In genomic region chr11:111283945-111284481, GRCh38 we compare ENCODE assay signal across 11 cellular contexts. TPM values are rescaled to one million over a fixed set of nuclear protein-coding genes. Genes with fewer than 3 reads are reported as not detected.
DNase-seq lines count a peak whose midpoint lies in the region; ATAC-seq, FAIRE-seq and TF ChIP-seq lines count a peak whose summit lies in the region.
"Had no signal": no experiment of that assay in that cellular context is flagged by ENCODE, and none has a peak within 500 bp of the region (broad histone marks: within the 10 kb centered on the region; RNA-seq: fewer than 3 reads in every experiment).

No MANE protein-coding gene starts in this region.

- 0 out of 4 replicates have a peak, but pooled peaks of 1 of the 2 experiments have one; percentile 0 for TF ChIP-seq CTCF in GM23338 (conservative IDR thresholded peaks at IDR 0.05; ENCODE audit: low read depth in 2 of 2)
- TF ChIP-seq CTCF in WTC11 (IDR thresholded peaks at IDR 0.05), result no peak

- peak; percentile 36 for DNase-seq in GM23338 (ENCODE audit: low spot score)
- no peak for DNase-seq in WTC11 (ENCODE audit: low spot score)
- peak; percentile 83 for DNase-seq in iris pigment epithelial cell (ENCODE audit: low read depth)
- DNase-seq in small intestine, result peak; percentile 43
- DNase-seq in H4 (ENCODE audit: low spot score), result no peak
- no peak for DNase-seq in activated CD8-positive, alpha-beta memory T cell treated with anti-CD3 and anti-CD28 coated beads for 24 hours

- peak; percentile 84 for ATAC-seq in GM23338
- peak; percentile 55 for ATAC-seq in WTC11
- ATAC-seq in HG03139 (IDR thresholded peaks at IDR 0.05; ENCODE audit: unreplicated experiment), result no peak
- ATAC-seq in HG03039 (IDR thresholded peaks at IDR 0.05; ENCODE audit: unreplicated experiment), result no peak

- H3K9me3 Mint-ChIP-seq in GM23338 (no peaks in the 10 kb centered on the region), WTC11 (no peaks in the 10 kb centered on the region)

- H3K4me3 ChIP-seq in GM23338, result no peak overlapping the region
- H3K4me3 ChIP-seq in small intestine (ENCODE audit: low read depth in 1 of 2, low read length in 2 of 2), result no peak overlapping the region

- no peak overlapping the region for H3K27ac ChIP-seq in GM23338 (ENCODE audit: low read depth)
- no peak overlapping the region for H3K27ac ChIP-seq in small intestine (ENCODE audit: low read depth in 1 of 2, low read length in 1 of 2)

- H2AFZ ChIP-seq in GM23338, result peak overlapping the region; percentile 90

- H3K27me3 ChIP-seq in GM23338 (ENCODE audit: insufficient read depth), result no peaks in the 10 kb centered on the region
- no peaks in the 10 kb centered on the region for H3K27me3 ChIP-seq in small intestine (ENCODE audit: control insufficient read depth in 2 of 2, insufficient read depth in 2 of 2, low read length in 2 of 2)

- no peaks in the 10 kb centered on the region for H3K27me3 Mint-ChIP-seq in GM23338 (ENCODE audit: insufficient read depth, low read depth, poor library complexity)
- no peaks in the 10 kb centered on the region for H3K27me3 Mint-ChIP-seq in WTC11 (ENCODE audit: low read depth)

- WGBS in small intestine, 3 donors, result 52 to 78% (median 61%) methylated on average over 33 of the region's 33 CpGs

- H3K4me3 Mint-ChIP-seq in GM23338, result no peak overlapping the region
- no peak overlapping the region for H3K4me3 Mint-ChIP-seq in WTC11

- H3F3A ChIP-seq in GM23338 (replicated peaks; ENCODE audit: low read depth), result no peaks in the 10 kb centered on the region

- H3K36me3 Mint-ChIP-seq in GM23338 (ENCODE audit: low read depth), result no peaks in the 10 kb centered on the region
- no peaks in the 10 kb centered on the region for H3K36me3 Mint-ChIP-seq in WTC11

- no peak for FAIRE-seq in small intestine (lab: Jason Lieb, UNC)

- H3K36me3 ChIP-seq in GM23338 (ENCODE audit: insufficient read depth), result no peaks in the 10 kb centered on the region
- H3K36me3 ChIP-seq in small intestine (ENCODE audit: control insufficient read depth in 2 of 2, insufficient read depth in 2 of 2, low read length in 2 of 2), result no peaks in the 10 kb centered on the region

- no peaks in the 10 kb centered on the region for H3K9me2 ChIP-seq in GM23338 (ENCODE audit: insufficient read depth)

- CTCF ChIA-PET in WTC11 (lab: Charles Lee), result interaction anchor here (0.7 to 4.8 kb wide), 6 partner anchors 14 to 162 kb away, joined by 3 to 70 read pairs (median 8); partner anchors contain the start of gene POU2AF3

- no peak overlapping the region for H3K27ac Mint-ChIP-seq in GM23338
- no peak overlapping the region for H3K27ac Mint-ChIP-seq in WTC11
- H3K27ac Mint-ChIP-seq: progenitor cell of endocrine pancreas had no signal

- no peaks in the 10 kb centered on the region for H3K79me2 ChIP-seq in GM23338 (replicated peaks; ENCODE audit: insufficient read depth)

- H3K4me1 ChIP-seq in GM23338 (ENCODE audit: insufficient read depth), result no peaks in the 10 kb centered on the region
- H3K4me1 ChIP-seq in small intestine (ENCODE audit: control insufficient read depth in 2 of 2, insufficient read depth in 1 of 2, low read depth in 1 of 2, low read length in 1 of 2), result no peaks in the 10 kb centered on the region

- H3K4me1 Mint-ChIP-seq in GM23338 (peaks cover 5% of the 10 kb centered on the region; the same call in 1 of the 3 replicates), WTC11 (peaks cover 6% of the 10 kb centered on the region; the same call in 1 of the 2 replicates)

- H3K9me3 ChIP-seq in small intestine (ENCODE audit: control insufficient read depth, low read depth), result no peaks in the 10 kb centered on the region

- POLR2A ChIA-PET in WTC11 (lab: Charles Lee), result interaction anchor here (1.7 kb wide), 1 partner anchor 113 kb away, joined by 10 read pairs; no protein-coding TSS in a partner anchor

- no peak overlapping the region for H3K4me2 ChIP-seq in GM23338

- H4K20me1 ChIP-seq in GM23338 (replicated peaks; ENCODE audit: insufficient read depth), result no peaks in the 10 kb centered on the region

TF ChIP-seq in GM23338, 12 proteins besides CTCF, POLR2A, EP300 and RAD21 (continues in another document):
- TF ChIP-seq EZH2 (IDR thresholded peaks at IDR 0.05; ENCODE audit: low read depth, unreplicated experiment) (no peak), ZNF114 (CRISPR knock-in tag; IDR thresholded peaks at IDR 0.05) (no peak), JUNB (IDR thresholded peaks at IDR 0.05; ENCODE audit: unreplicated experiment) (no peak), NANOG (IDR thresholded peaks at IDR 0.05; ENCODE audit: borderline replicate concordance) (no peak), REST (IDR thresholded peaks at IDR 0.05; ENCODE audit: unreplicated experiment) (no peak), EZH2phosphoT487 (IDR thresholded peaks at IDR 0.05; ENCODE audit: unreplicated experiment) (no peak), ZNF331 (CRISPR knock-in tag; IDR thresholded peaks at IDR 0.05; ENCODE audit: low read depth) (no peak), STAT1 (IDR thresholded peaks at IDR 0.05; ENCODE audit: unreplicated experiment) (no peak)

TF ChIP-seq in WTC11, 78 proteins besides CTCF, POLR2A, EP300 and RAD21 (continues in another document):
- TF ChIP-seq IRF2 (CRISPR knock-in tag; IDR thresholded peaks at IDR 0.05; ENCODE audit: borderline replicate concordance, low read depth), result no peak
- TF ChIP-seq GTF2I (CRISPR knock-in tag; conservative IDR thresholded peaks at IDR 0.05), result no peak
- TF ChIP-seq ATF3 (CRISPR knock-in tag; conservative IDR thresholded peaks at IDR 0.05), result no peak
- TF ChIP-seq ZNF416 (CRISPR knock-in tag; IDR thresholded peaks at IDR 0.05), result no peak
- no peak for TF ChIP-seq FOXP1 (CRISPR knock-in tag; IDR thresholded peaks at IDR 0.05; ENCODE audit: borderline replicate concordance)
- no peak for TF ChIP-seq CREB1 (CRISPR knock-in tag; IDR thresholded peaks at IDR 0.05)
- TF ChIP-seq MXD4 (CRISPR knock-in tag; IDR thresholded peaks at IDR 0.05; ENCODE audit: borderline replicate concordance), result no peak
- no peak for TF ChIP-seq ZNF671 (CRISPR knock-in tag; IDR thresholded peaks at IDR 0.05)
- TF ChIP-seq ZNF512 (CRISPR knock-in tag; IDR thresholded peaks at IDR 0.05; ENCODE audit: borderline replicate concordance), result no peak
- TF ChIP-seq STAT6 (CRISPR knock-in tag; conservative IDR thresholded peaks at IDR 0.05; ENCODE audit: low read depth), result no peak
- TF ChIP-seq RELA (CRISPR knock-in tag; IDR thresholded peaks at IDR 0.05; ENCODE audit: borderline replicate concordance), result no peak
- TF ChIP-seq ZNF232 (CRISPR knock-in tag; IDR thresholded peaks at IDR 0.05), result no peak
- TF ChIP-seq ZNF396 (CRISPR knock-in tag; IDR thresholded peaks at IDR 0.05; ENCODE audit: borderline replicate concordance), result no peak
- no peak for TF ChIP-seq SMAD4 (CRISPR knock-in tag; IDR thresholded peaks at IDR 0.05)
- TF ChIP-seq GABPB1 (CRISPR knock-in tag; IDR thresholded peaks at IDR 0.05), result no peak

RNA-seq across cellular contexts. Expression of gene POU2AF3, which starts 14.3 kb away (rescaled TPM):
- 2.7 and 5.2 TPM in 2 replicates for total RNA-seq in GM23338 (2014; rRNA removed; shearing (Covaris generic))
- 2.1 and 3.4 TPM in 2 replicates for polyA plus RNA-seq in GM23338 (2016; fragmentation: Nextera tagmentation; extraction: Ambion mirVana)
- 2.7 to 3.0 TPM (median 3.0 TPM) in 3 replicates for total RNA-seq in WTC11 (2021)
- 1 to 10 TPM; 3.4 to 6.5 (median 6.2) TPM for polyA plus RNA-seq in small intestine
- 2.3 TPM in 1 of 2 replicates, not detected in the other for total RNA-seq in H4 (2014; rRNA removed; shearing (Covaris generic))

RNA-seq across cellular contexts. Expression of gene POU2AF2, which starts 38.5 kb away (rescaled TPM):
- not detected in 2 replicates for total RNA-seq in GM23338 (2014; rRNA removed; shearing (Covaris generic))
- polyA plus RNA-seq in GM23338 (2016; fragmentation: Nextera tagmentation; extraction: Ambion mirVana), result not detected in 2 replicates
- not detected in 3 replicates for total RNA-seq in WTC11 (2021)
- polyA plus RNA-seq in small intestine, result 1 to 10 TPM in 2 of 3 donors, under 1 TPM in 1; 1.00 to 2.7 (median 1.4) TPM
- total RNA-seq in H4 (2014; rRNA removed; shearing (Covaris generic)), result not detected in 2 replicates
- total RNA-seq: cerebellum, left lobe of liver, progenitor cell of endocrine pancreas had no signal

Comparison
In these comparisons a context has a peak if more than half of its experiments do, and no peak if none do; other contexts are left out.
1. ATAC-seq: peak in GM23338 (single experiment) and WTC11 (single experiment); none in HG03139 (single experiment) and HG03039 (single experiment).
2. DNase-seq: peak in GM23338 (single experiment), iris pigment epithelial cell (single experiment) and small intestine (single experiment); none in WTC11 (single experiment), H4 (single experiment) and activated CD8-positive, alpha-beta memory T cell treated with anti-CD3 and anti-CD28 coated beads for 24 hours (single experiment).